1 cellular context compared by ENCODE assay signal in the genomic region with DNA sequence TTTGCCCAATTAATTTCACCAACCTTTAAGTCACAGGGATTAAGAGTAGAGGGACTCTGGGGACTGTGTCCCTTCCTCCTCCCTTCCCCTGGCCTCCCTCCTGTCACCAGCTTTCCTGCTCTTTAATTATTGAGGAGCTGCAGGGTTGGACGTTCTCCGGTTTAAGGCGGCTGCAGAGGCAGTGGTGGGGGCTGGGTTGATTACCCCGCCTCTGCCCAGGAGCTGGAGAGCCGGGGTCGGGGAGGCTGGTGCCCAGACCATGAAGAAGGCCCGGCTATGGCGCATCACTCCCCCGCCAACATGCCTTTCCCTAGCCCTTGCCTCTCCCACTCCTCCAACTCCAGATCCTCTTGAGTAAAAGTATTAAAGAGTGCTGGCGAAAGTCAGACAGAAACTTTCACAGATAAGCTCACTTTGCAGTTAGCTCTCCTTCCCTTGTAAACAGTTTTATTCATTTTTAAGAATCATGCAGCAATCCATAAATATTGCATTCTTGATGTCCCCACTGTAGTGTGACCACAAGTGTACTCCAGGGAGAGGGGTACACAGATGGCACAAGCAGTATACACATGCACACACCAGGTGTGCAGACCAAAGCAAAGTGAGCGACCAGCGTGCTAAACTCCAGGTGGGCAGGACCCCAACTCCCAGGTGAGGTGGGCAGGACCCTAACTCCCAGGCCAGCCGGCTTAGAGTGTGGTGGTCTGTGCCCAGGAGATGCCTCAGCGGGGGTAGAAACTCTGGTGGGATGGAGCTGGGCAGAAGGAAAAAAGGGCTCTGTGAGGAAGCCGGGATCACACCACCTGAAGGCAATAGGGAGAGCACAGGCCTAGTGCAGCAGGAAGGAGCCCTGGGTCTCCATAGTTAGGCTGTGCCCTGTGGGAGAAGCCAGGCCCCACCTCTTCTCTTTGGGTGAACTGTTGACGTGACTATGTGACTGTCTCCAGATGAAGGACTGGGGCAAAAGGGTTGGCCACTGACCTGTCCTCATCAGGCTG.
TF ChIP-seq lines count a peak whose summit lies in the region.

No MANE protein-coding gene starts in this region.

TF ChIP-seq in IMR-90, 13 proteins besides CTCF, POLR2A, EP300 and RAD21 (continued from another document):
- TF ChIP-seq USF2 (IDR thresholded peaks at IDR 0.05; ENCODE audit: low read depth, low read length) = no peak
- TF ChIP-seq CEBPB (IDR thresholded peaks at IDR 0.05; ENCODE audit: low read depth, low read length) = no peak
- TF ChIP-seq NFE2L2 (IDR thresholded peaks at IDR 0.05; ENCODE audit: low read depth, low read length) = no peak
- TF ChIP-seq MAZ (IDR thresholded peaks at IDR 0.05; ENCODE audit: borderline replicate concordance, low read depth, low read length) = no peak
- no peak for TF ChIP-seq ELK1 (IDR thresholded peaks at IDR 0.05; ENCODE audit: borderline replicate concordance, low read depth, low read length)
- no peak for TF ChIP-seq MAFK (IDR thresholded peaks at IDR 0.05; ENCODE audit: low read depth, low read length)
- no peak for TF ChIP-seq RCOR1 (IDR thresholded peaks at IDR 0.05; ENCODE audit: insufficient replicate concordance, low read length)
- TF ChIP-seq RFX5 (IDR thresholded peaks at IDR 0.05; ENCODE audit: low read depth, low read length) = no peak
- no peak for TF ChIP-seq FOS (IDR thresholded peaks at IDR 0.05; ENCODE audit: low read depth, low read length)
